In genomic region chr11:127843483-127844396, GRCh38 we compare ENCODE assay signal across 8 cellular contexts.
A peak's percentile ranks its signal among the peaks of the same experiment; 100 is the strongest.
DNase-seq lines count a peak whose midpoint lies in the region; ATAC-seq and TF ChIP-seq lines count a peak whose summit lies in the region.

No MANE protein-coding gene starts in this region.

- H3K4me3 ChIP-seq in choroid plexus epithelial cell (ENCODE audit: low read depth, low read length) (no peak overlapping the region), lower lobe of right lung (no peak overlapping the region)

- no peaks in the 10 kb centered on the region for H3K36me3 ChIP-seq in lower lobe of right lung

- intact Hi-C loops in lower lobe of right lung (cut with DNase I), result no loop called here

- no peak overlapping the region for H3K27ac ChIP-seq in lower lobe of right lung

- ATAC-seq in HG02763 (IDR thresholded peaks at IDR 0.05; ENCODE audit: unreplicated experiment) (peak; percentile 72), lower lobe of right lung (no peak)

- DNase-seq in NCI-H2081 treated with DMSO at 0.1 percent for 48 hours (lab: John Stamatoyannopoulos, UW) (peak; percentile 55), choroid plexus epithelial cell (ENCODE audit: low read depth) (peak; percentile 76), lower lobe of right lung (peak; percentile 75), NCI-H128 (lab: John Stamatoyannopoulos, UW; ENCODE audit: unreplicated experiment) (no peak)
- peak; percentile 19 for DNase-seq in activated CD4-positive, alpha-beta T cell treated with anti-CD3 and anti-CD28 coated beads for 1 hour
- DNase-seq in stimulated activated CD8-positive, alpha-beta memory T cell treated with anti-CD3 and anti-CD28 coated beads, Interleukin-15, amount 100 ng/mL, for 48 hours (ENCODE audit: low read depth in 2 of 2), result peak; percentile 17 to 35

- TF ChIP-seq CTCF in GM12873 (IDR thresholded peaks at IDR 0.05; ENCODE audit: insufficient read depth, low read depth, low read length, missing control alignments) (peak; percentile 73), choroid plexus epithelial cell (conservative IDR thresholded peaks at IDR 0.05; ENCODE audit: low read depth, low read length) (peak; percentile 77), lower lobe of right lung (IDR thresholded peaks at IDR 0.05) (peak; percentile 60)

- no peaks in the 10 kb centered on the region for H3K9me3 ChIP-seq in lower lobe of right lung

- no peaks in the 10 kb centered on the region for H3K27me3 ChIP-seq in lower lobe of right lung (ENCODE audit: low read depth)

- no peaks in the 10 kb centered on the region for H3K4me1 ChIP-seq in lower lobe of right lung
